In genomic region chr11:83118814-83119213, GRCh38 we compare ENCODE assay signal across 15 cellular contexts. TPM values are rescaled to one million over a fixed set of nuclear protein-coding genes. Genes with fewer than 3 reads are reported as not detected.
DNase-seq lines count a peak whose midpoint lies in the region; ATAC-seq, FAIRE-seq and TF ChIP-seq lines count a peak whose summit lies in the region.
"Had no signal": no experiment of that assay in that cellular context is flagged by ENCODE, and none has a peak within 500 bp of the region (broad histone marks: within the 10 kb centered on the region; RNA-seq: fewer than 3 reads in every experiment).

No MANE protein-coding gene starts in this region.

- H2BK5ac ChIP-seq in H9 (ENCODE audit: insufficient read length, low read length) = no peak overlapping the region

- H3K79me2 ChIP-seq in H9 (ENCODE audit: insufficient read depth, low read length) = no peaks in the 10 kb centered on the region

- H3K23ac ChIP-seq in H9 (ENCODE audit: insufficient read length, low read depth, low read length) = no peak overlapping the region

- no peak for FAIRE-seq in small intestine (lab: Jason Lieb, UNC)
- FAIRE-seq: H54 had no signal

- H3K27ac Mint-ChIP-seq in T-helper 17 cell (peak overlapping the region; percentile 71), H9 (no peak overlapping the region)
- H3K27ac Mint-ChIP-seq in stimulated activated naive CD8-positive, alpha-beta T cell treated with anti-CD3 and anti-CD28 coated beads, Interleukin-15, amount 100 ng/mL, for 72 hours = peak overlapping the region in 1 of 2 donors; percentile 52

- no peaks in the 10 kb centered on the region for H3K9me3 Mint-ChIP-seq in stimulated activated naive CD8-positive, alpha-beta T cell treated with anti-CD3 and anti-CD28 coated beads, Interleukin-15, amount 100 ng/mL, for 72 hours
- no peaks in the 10 kb centered on the region for H3K9me3 Mint-ChIP-seq in H9

- no peak overlapping the region for H3K14ac ChIP-seq in H9 (ENCODE audit: insufficient read depth, low read length)

- TF ChIP-seq CTCF in fibroblast of villous mesenchyme (IDR thresholded peaks at IDR 0.05; ENCODE audit: insufficient read depth, low read depth, low read length) (no peak), H9 (conservative IDR thresholded peaks at IDR 0.05) (no peak)

- no peak overlapping the region for H3K18ac ChIP-seq in H9 (ENCODE audit: insufficient read length, low read depth, low read length)

- H2BK120ac ChIP-seq in H9 (ENCODE audit: low read depth, low read length, poor library complexity, severe bottlenecking) = no peak overlapping the region

- no peak overlapping the region for H4K91ac ChIP-seq in H9 (ENCODE audit: insufficient read length, low read depth, low read length)

- no peak overlapping the region for H2BK20ac ChIP-seq in H9 (ENCODE audit: low read depth, low read length, poor library complexity, severe bottlenecking)

- DNase-seq in EH (ENCODE audit: low read depth) (peak; percentile 19), T-helper 17 cell (no peak), fibroblast of villous mesenchyme (ENCODE audit: low read depth) (peak; percentile 71), small intestine (no peak), H9 (no peak)
- no peak for DNase-seq in stimulated activated naive CD8-positive, alpha-beta T cell treated with anti-CD3 and anti-CD28 coated beads, Interleukin-15, amount 100 ng/mL, for 72 hours
- DNase-seq in stimulated activated CD8-positive, alpha-beta memory T cell treated with anti-CD3 and anti-CD28 coated beads, Interleukin-4, amount 100 ng/mL, for 48 hours = no peak
- DNase-seq: C1 segment of cervical spinal cord; foreskin keratinocyte; NCI-H187 treated with DMSO at 0.1 percent for 48 hours; NCI-H510A; stimulated activated CD4-positive, alpha-beta T cell treated with anti-CD3 and anti-CD28 coated beads, Interleukin-2, amount 100 ng/mL, for 24 hours had no signal

- no peak for ATAC-seq in T-helper 17 cell
- ATAC-seq in stimulated activated naive CD8-positive, alpha-beta T cell treated with anti-CD3 and anti-CD28 coated beads, Interleukin-15, amount 100 ng/mL, for 72 hours = no peak
- ATAC-seq: foreskin keratinocyte had no signal

- no peak overlapping the region for H3K9ac ChIP-seq in H9 (ENCODE audit: extremely low read depth, insufficient read length, low read length)

- no peak overlapping the region for H2AK5ac ChIP-seq in H9 (ENCODE audit: insufficient read length, low read length)

- H3K79me1 ChIP-seq in H9 (ENCODE audit: insufficient read depth, low read depth, low read length, poor library complexity, severe bottlenecking) = no peaks in the 10 kb centered on the region

- H3K9me3 ChIP-seq in T-helper 17 cell (ENCODE audit: control insufficient read depth, low read length, poor library complexity, severe bottlenecking) = no peaks in the 10 kb centered on the region
- no peaks in the 10 kb centered on the region for H3K9me3 ChIP-seq in small intestine (ENCODE audit: control insufficient read depth, low read depth)
- H3K9me3 ChIP-seq in H9 (ENCODE audit: control insufficient read depth, low read depth, low read length) = no peaks in the 10 kb centered on the region
- H3K9me3 ChIP-seq: SJSA1, thoracic aorta had no signal

- H3K4me3 Mint-ChIP-seq in T-helper 17 cell (no peak overlapping the region), H9 (no peak overlapping the region)
- peak overlapping the region in 1 of 2 donors; percentile 4 for H3K4me3 Mint-ChIP-seq in stimulated activated naive CD8-positive, alpha-beta T cell treated with anti-CD3 and anti-CD28 coated beads, Interleukin-15, amount 100 ng/mL, for 72 hours

- no peak overlapping the region for H4K5ac ChIP-seq in H9 (ENCODE audit: insufficient read length, low read depth, low read length)

- no peaks in the 10 kb centered on the region for H3K27me3 ChIP-seq in small intestine (ENCODE audit: control insufficient read depth in 2 of 2, insufficient read depth in 2 of 2, low read length in 2 of 2)
- H3K27me3 ChIP-seq in H9 (ENCODE audit: insufficient read depth, low read length) = no peaks in the 10 kb centered on the region
- H3K27me3 ChIP-seq: foreskin keratinocyte, SJSA1 had no signal

- no peak overlapping the region for H2BK12ac ChIP-seq in H9 (ENCODE audit: insufficient read length, low read depth, low read length)

- no peak overlapping the region for H4K8ac ChIP-seq in H9 (replicated peaks; ENCODE audit: insufficient read length, low read depth, low read length)

- peaks cover 2% of the 10 kb centered on the region for H3K36me3 Mint-ChIP-seq in T-helper 17 cell (ENCODE audit: low read depth)
- no peaks in the 10 kb centered on the region for H3K36me3 Mint-ChIP-seq in H9 (ENCODE audit: insufficient read depth in 1 of 3, low read depth in 3 of 3)

- H3T11ph ChIP-seq in H9 (ENCODE audit: low read length) = no peak overlapping the region

- H3K4me1 Mint-ChIP-seq in T-helper 17 cell = peaks cover 19% of the 10 kb centered on the region
- peaks cover 62% of the 10 kb centered on the region for H3K4me1 Mint-ChIP-seq in stimulated activated naive CD8-positive, alpha-beta T cell treated with anti-CD3 and anti-CD28 coated beads, Interleukin-15, amount 100 ng/mL, for 72 hours
- peaks cover 5 to 6% of the 10 kb centered on the region in 2 experiments; a peak in 2 of 4 replicates for H3K4me1 Mint-ChIP-seq in H9

- no peaks in the 10 kb centered on the region for H4K20me1 ChIP-seq in H9 (ENCODE audit: control insufficient read depth, insufficient read depth, insufficient read length)

- H3K27ac ChIP-seq in small intestine (ENCODE audit: low read depth in 1 of 2, low read length in 1 of 2) (peak overlapping the region; percentile 57 to 74), H9 (ENCODE audit: insufficient read length, low read depth, low read length) (no peak overlapping the region)
- H3K27ac ChIP-seq: foreskin keratinocyte, SJSA1, thoracic aorta had no signal

- no peaks in the 10 kb centered on the region for H3K23me2 ChIP-seq in H9 (ENCODE audit: insufficient read length, low read depth, low read length, poor library complexity, severe bottlenecking)

- no peak overlapping the region for H3K56ac ChIP-seq in H9 (ENCODE audit: insufficient read length, low read depth, low read length)

- no peak overlapping the region for H3K4me3 ChIP-seq in fibroblast of villous mesenchyme (ENCODE audit: low read depth, low read length)
- H3K4me3 ChIP-seq in small intestine (ENCODE audit: low read depth in 1 of 2, low read length in 2 of 2) = no peak overlapping the region
- H3K4me3 ChIP-seq: SJSA1, thoracic aorta had no signal

- H3K36me3 ChIP-seq in small intestine (ENCODE audit: control insufficient read depth in 2 of 2, insufficient read depth in 2 of 2, low read length in 2 of 2) = no peaks in the 10 kb centered on the region
- H3K36me3 ChIP-seq: SJSA1, thoracic aorta had no signal

- H3K27me3 Mint-ChIP-seq in T-helper 17 cell (no peaks in the 10 kb centered on the region), H9 (ENCODE audit: low read depth) (no peaks in the 10 kb centered on the region; the same call in 1 of the 2 replicates)
- H3K27me3 Mint-ChIP-seq in stimulated activated naive CD8-positive, alpha-beta T cell treated with anti-CD3 and anti-CD28 coated beads, Interleukin-15, amount 100 ng/mL, for 72 hours = no peaks in the 10 kb centered on the region

- H3K4me1 ChIP-seq in small intestine (ENCODE audit: control insufficient read depth in 2 of 2, insufficient read depth in 1 of 2, low read depth in 1 of 2, low read length in 1 of 2) (peaks cover 2 to 5% of the 10 kb centered on the region in 2 donors), H9 (ENCODE audit: insufficient read depth, low read length) (no peaks in the 10 kb centered on the region)
- H3K4me1 ChIP-seq: foreskin keratinocyte, SJSA1 had no signal

- no peak overlapping the region for H2AFZ ChIP-seq in H9 (ENCODE audit: low read length)

- no peak overlapping the region for H3K4ac ChIP-seq in H9 (ENCODE audit: low read depth, low read length)

- no peak overlapping the region for H2BK15ac ChIP-seq in H9 (ENCODE audit: low read depth, low read length)

- H3K4me2 ChIP-seq in H9 (ENCODE audit: insufficient read depth, insufficient read length, low read length) = no peak overlapping the region

RNA-seq across cellular contexts. Expression of gene PCF11, which starts 38.1 kb away (rescaled TPM):
- total RNA-seq in T-helper 17 cell (100 to 1,000 TPM; 152 to 153 TPM), fibroblast of villous mesenchyme (30.9 and 46.2 TPM in 2 replicates), H9 (2021) (47.4 and 50.9 TPM in 2 replicates)
- polyA plus RNA-seq in small intestine = 10 to 100 TPM; 13.8 to 23.0 (median 19.2) TPM

RNA-seq across cellular contexts. Expression of gene RAB30, which starts 47.1 kb away (rescaled TPM):
- total RNA-seq in T-helper 17 cell (10 to 100 TPM; 33.9 to 47.7 TPM), fibroblast of villous mesenchyme (11.3 and 12.5 TPM in 2 replicates), H9 (2021) (4.8 and 5.7 TPM in 2 replicates)
- polyA plus RNA-seq in small intestine = 10 to 100 TPM in 2 of 3 donors, 1 to 10 TPM in 1; 3.2 to 15.9 (median 13.0) TPM

Comparison
In these comparisons a context has a peak if more than half of its experiments do, and no peak if none do; other contexts are left out.
1. DNase-seq: peak in EH (single experiment) and fibroblast of villous mesenchyme (single experiment); none in T-helper 17 cell (0 of 3), small intestine (single experiment), stimulated activated naive CD8-positive, alpha-beta T cell treated with anti-CD3 and anti-CD28 coated beads, Interleukin-15, amount 100 ng/mL, for 72 hours (0 of 2), stimulated activated CD8-positive, alpha-beta memory T cell treated with anti-CD3 and anti-CD28 coated beads, Interleukin-4, amount 100 ng/mL, for 48 hours (single experiment) and H9 (single experiment).